In the genomic region with DNA sequence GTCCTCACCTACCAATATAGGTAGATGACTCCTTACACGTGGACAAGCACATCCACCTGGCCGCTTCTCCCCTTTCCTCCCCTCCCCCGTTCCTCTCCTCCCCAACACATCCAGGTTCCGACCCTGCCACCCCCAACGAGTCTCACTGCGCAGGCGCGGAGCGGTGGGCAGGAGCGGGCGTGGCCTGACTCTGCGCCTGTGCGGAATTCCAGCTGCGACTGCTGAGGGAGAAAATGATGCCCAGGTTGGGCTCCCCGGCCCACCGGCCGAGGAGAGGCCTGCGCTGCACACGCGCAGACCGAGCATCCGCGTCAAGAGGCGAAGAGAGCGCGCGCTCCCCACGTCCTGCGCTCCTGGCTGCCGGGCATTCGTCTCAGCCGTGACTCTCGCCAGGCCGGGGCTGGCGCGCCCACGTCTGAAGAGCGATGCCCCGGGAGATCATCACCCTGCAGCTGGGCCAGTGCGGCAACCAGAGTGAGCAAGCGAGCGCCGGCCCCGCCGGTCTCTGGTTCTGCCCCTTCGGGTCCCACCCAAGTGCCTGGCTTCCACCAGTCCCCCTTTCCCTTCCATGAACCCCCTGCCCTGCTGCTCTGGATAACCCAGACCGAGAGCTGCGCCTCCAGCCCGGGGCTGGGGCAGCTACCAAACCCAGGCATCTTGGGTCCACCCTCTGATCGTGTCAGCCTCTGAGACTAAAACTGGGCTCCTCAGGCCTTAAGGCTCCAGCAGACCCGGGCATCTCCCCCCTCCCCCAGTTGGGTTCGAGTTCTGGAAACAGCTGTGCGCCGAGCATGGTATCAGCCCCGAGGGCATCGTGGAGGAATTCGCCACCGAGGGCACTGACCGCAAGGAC, we compare ENCODE assay signal across 8 cellular contexts. TPM values are rescaled to one million over a fixed set of nuclear protein-coding genes. Genes with fewer than 3 reads are reported as not detected.
DNase-seq lines count a peak whose midpoint lies in the region; ATAC-seq and TF ChIP-seq lines count a peak whose summit lies in the region.

A gene (plus strand): TSS at position 206 of the 853 bp plus-strand sequence. CDS start 220 bp downstream, at position 426.

- 0% methylated on average over 1 of the region's 59 CpGs for WGBS in right lobe of liver (ENCODE audit: insufficient coverage, low coverage, low lambda C conversion rate, missing lambda C conversion rate)

- H3K27ac Mint-ChIP-seq in activated CD4-positive, alpha-beta memory T cell treated with anti-CD3 and anti-CD28 coated beads, Interleukin-2, amount 10 ng/mL, durations not matched to agents 7 days and 5 days, result no peak within 1 kb of the TSS

- no peaks in the 10 kb centered on the region for H3K9me3 Mint-ChIP-seq in activated CD4-positive, alpha-beta memory T cell treated with anti-CD3 and anti-CD28 coated beads, Interleukin-2, amount 10 ng/mL, durations not matched to agents 7 days and 5 days

- TF ChIP-seq CTCF in dorsolateral prefrontal cortex (IDR thresholded peaks at IDR 0.05 in 54 of 56, conservative IDR thresholded peaks at IDR 0.05 in 2 of 56; ENCODE audit: low read depth in 1 of 56, partially characterized antibody in 56 of 56) (peak in 16 of 56 donors; percentile 10 to 44 (median 22)), right lobe of liver (IDR thresholded peaks at IDR 0.05) (no peak)

- intact Hi-C loops in dorsolateral prefrontal cortex (cut with DNase I), result loop anchor here in 1 of 2 donors (1.0 kb wide), 1 partner anchor 50 kb away; a partner anchor contains a TSS
- intact Hi-C loops in right lobe of liver (cut with DNase I), result no loop called here

- H3K27ac ChIP-seq in dorsolateral prefrontal cortex (peak within 1 kb of the TSS in 58 of 59 donors; percentile 29 to 94 (median 84)), right lobe of liver (peak within 1 kb of the TSS in 2 of 3 donors; percentile 32 to 62)

- H3K4me3 ChIP-seq in dorsolateral prefrontal cortex (peak within 1 kb of the TSS; percentile 42 to 99 (median 86)), right lobe of liver (peak within 1 kb of the TSS; percentile 62 to 68 (median 63))

- H3K36me3 Mint-ChIP-seq in activated CD4-positive, alpha-beta memory T cell treated with anti-CD3 and anti-CD28 coated beads, Interleukin-2, amount 10 ng/mL, durations not matched to agents 7 days and 5 days (ENCODE audit: low read depth), result no peaks in the 10 kb centered on the region

- no peaks in the 10 kb centered on the region for H3K4me1 ChIP-seq in right lobe of liver

- TF ChIP-seq POLR2A in right lobe of liver (IDR thresholded peaks at IDR 0.05), result peak; percentile 63

- no peaks in the 10 kb centered on the region for H3K36me3 ChIP-seq in right lobe of liver

- peaks cover 22% of the 10 kb centered on the region for H3K4me1 Mint-ChIP-seq in activated CD4-positive, alpha-beta memory T cell treated with anti-CD3 and anti-CD28 coated beads, Interleukin-2, amount 10 ng/mL, durations not matched to agents 7 days and 5 days

- DNase-seq in DMS153 (lab: John Stamatoyannopoulos, UW) (peak; percentile 91), NCI-H524 treated with DMSO at 0.1 percent for 48 hours (lab: John Stamatoyannopoulos, UW) (peak; percentile 51), dorsolateral prefrontal cortex (peak; percentile 81 to 94 (median 86)), right lobe of liver (peak; percentile 88 to 91 (median 89))
- peak; percentile 66 for DNase-seq in activated CD4-positive, alpha-beta memory T cell treated with anti-CD3 and anti-CD28 coated beads, Interleukin-2, amount 10 ng/mL, durations not matched to agents 7 days and 5 days
- DNase-seq in stimulated activated CD4-positive, alpha-beta T cell treated with anti-CD3 and anti-CD28 coated beads, Interleukin-4, amount 100 ng/mL, for 4 hours, result peak; percentile 79 to 82

- peak within 1 kb of the TSS; percentile 80 for H3K4me3 Mint-ChIP-seq in activated CD4-positive, alpha-beta memory T cell treated with anti-CD3 and anti-CD28 coated beads, Interleukin-2, amount 10 ng/mL, durations not matched to agents 7 days and 5 days

- ATAC-seq in HG02885 (IDR thresholded peaks at IDR 0.05; ENCODE audit: poor library complexity, unreplicated experiment), result peak; percentile 71
- peak; percentile 92 to 96 (median 94) for ATAC-seq in right lobe of liver
- ATAC-seq in GM21737 (IDR thresholded peaks at IDR 0.05; ENCODE audit: unreplicated experiment), result no peak

- POLR2A ChIA-PET in activated CD4-positive, alpha-beta memory T cell treated with anti-CD3 and anti-CD28 coated beads, Interleukin-2, amount 10 ng/mL, durations not matched to agents 7 days and 5 days (lab: Charles Lee), result interaction anchor here (1.2 to 1.6 kb wide), 6 partner anchors 10 to 339 kb away, joined by 3 to 10 read pairs (median 4); a partner anchor contains a TSS

- no peaks in the 10 kb centered on the region for H3K27me3 ChIP-seq in dorsolateral prefrontal cortex
- no peaks in the 10 kb centered on the region for H3K27me3 ChIP-seq in right lobe of liver

- H3K9me3 ChIP-seq in right lobe of liver, result no peaks in the 10 kb centered on the region

- CTCF ChIA-PET in activated CD4-positive, alpha-beta memory T cell treated with anti-CD3 and anti-CD28 coated beads, Interleukin-2, amount 10 ng/mL, durations not matched to agents 7 days and 5 days (lab: Charles Lee), result interaction anchor here (0.6 to 1.0 kb wide), 2 partner anchors 104 to 1441 kb away, joined by 3 to 4 read pairs; no protein-coding TSS in a partner anchor

- peaks cover 12% of the 10 kb centered on the region for H3K27me3 Mint-ChIP-seq in activated CD4-positive, alpha-beta memory T cell treated with anti-CD3 and anti-CD28 coated beads, Interleukin-2, amount 10 ng/mL, durations not matched to agents 7 days and 5 days

RNA-seq across cellular contexts. Expression of the gene that starts here (rescaled TPM):
- total RNA-seq in activated CD4-positive, alpha-beta memory T cell treated with anti-CD3 and anti-CD28 coated beads, Interleukin-2, amount 10 ng/mL, durations not matched to agents 7 days and 5 days, result 1 to 10 TPM; 7.2 to 7.5 TPM
- total RNA-seq in dorsolateral prefrontal cortex (100 to 1,000 TPM in 77 of 120 experiments, 10 to 100 TPM in 43; 64.3 to 154 (median 106) TPM), right lobe of liver (10 to 100 TPM in 1 of 6 experiments, 1 to 10 TPM in 5; 6.8 to 10.7 (median 7.5) TPM)

Comparison
In these comparisons a context has a peak if more than half of its experiments do, and no peak if none do; other contexts are left out.
1. RNA of the gene that starts here (total RNA-seq): 64.3 to 154 TPM in dorsolateral prefrontal cortex; 6.8 to 10.7 TPM in right lobe of liver and 7.2 to 7.5 TPM in activated CD4-positive, alpha-beta memory T cell treated with anti-CD3 and anti-CD28 coated beads, Interleukin-2, amount 10 ng/mL, durations not matched to agents 7 days and 5 days; every median in the first group is over 4 times any median in the second.
2. Peak in every context shown above with its lines, with median percentiles within 50 percentile points of each other: DNase-seq.